In the genomic region with DNA sequence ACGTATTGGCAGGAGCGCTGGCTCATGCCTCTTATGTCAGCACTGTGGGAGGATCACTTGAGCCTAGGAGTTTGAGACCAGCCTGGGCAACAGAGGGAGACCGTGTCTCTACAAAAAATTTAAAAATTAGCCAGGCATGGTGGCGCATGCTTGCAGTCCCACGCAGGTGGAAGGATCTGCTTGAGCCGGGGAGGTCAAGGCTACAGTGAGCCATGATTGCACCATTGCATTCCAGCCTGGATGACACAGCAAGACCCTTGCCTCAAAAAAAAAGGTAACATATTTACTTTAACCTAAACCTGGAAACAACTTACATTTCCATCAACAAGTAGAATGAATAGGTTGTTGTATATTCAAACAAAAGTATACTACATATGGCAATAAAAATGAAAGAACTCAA, we compare ENCODE assay signal across 8 cellular contexts.
"Had no signal": no experiment of that assay in that cellular context is flagged by ENCODE, and none has a peak within 500 bp of the region (broad histone marks: within the 10 kb centered on the region; RNA-seq: fewer than 3 reads in every experiment).

No MANE protein-coding gene starts in this region.

- FAIRE-seq: G401.6, GM12878, GM12891, GM12892, GM18507, GM19239 had no signal

- DNase-seq: GDM1, GF-D8 had no signal

- H3K4me3 ChIP-seq: GM12878 had no signal

- ATAC-seq: GM12878 had no signal
